In genomic region chr4:53490965-53491622, GRCh38 we compare ENCODE assay signal across 8 cellular contexts.
DNase-seq lines count a peak whose midpoint lies in the region; ATAC-seq and TF ChIP-seq lines count a peak whose summit lies in the region.

No MANE protein-coding gene starts in this region.

- H3K4me3 Mint-ChIP-seq in mesothelial cell of epicardium: no peak overlapping the region
- no peak overlapping the region for H3K4me3 Mint-ChIP-seq in activated T-helper 1 cell treated with anti-CD3 and anti-CD28 coated beads, Interleukin-12 subunit alpha, Interleukin-12 subunit beta, Interleukin-2, Interleukin-4 antibody, amounts not matched to agents 30 ng/mL and 10 ng/mL and 1 ng/mL, durations not matched to agents 14 hours and 24 hours and 36 hours

- peak overlapping the region; percentile 84 for H3K27ac Mint-ChIP-seq in mesothelial cell of epicardium
- H3K27ac Mint-ChIP-seq in activated T-helper 1 cell treated with anti-CD3 and anti-CD28 coated beads, Interleukin-12 subunit alpha, Interleukin-12 subunit beta, Interleukin-2, Interleukin-4 antibody, amounts not matched to agents 30 ng/mL and 10 ng/mL and 1 ng/mL, durations not matched to agents 14 hours and 24 hours and 36 hours: no peak overlapping the region

- H3K9me3 ChIP-seq in NT2/D1 (ENCODE audit: insufficient read depth, low read length): no peaks in the 10 kb centered on the region

- peaks cover 7% of the 10 kb centered on the region for H3K4me1 Mint-ChIP-seq in mesothelial cell of epicardium
- no peaks in the 10 kb centered on the region for H3K4me1 Mint-ChIP-seq in activated T-helper 1 cell treated with anti-CD3 and anti-CD28 coated beads, Interleukin-12 subunit alpha, Interleukin-12 subunit beta, Interleukin-2, Interleukin-4 antibody, amounts not matched to agents 30 ng/mL and 10 ng/mL and 1 ng/mL, durations not matched to agents 14 hours and 24 hours and 36 hours (ENCODE audit: low read depth)

- H3K27me3 ChIP-seq in NT2/D1 (ENCODE audit: insufficient read depth, insufficient read length): no peaks in the 10 kb centered on the region

- H3K9ac ChIP-seq in NT2/D1 (ENCODE audit: insufficient read length, low read depth): no peak overlapping the region

- peaks cover 19% of the 10 kb centered on the region for H3K36me3 Mint-ChIP-seq in mesothelial cell of epicardium
- no peaks in the 10 kb centered on the region for H3K36me3 Mint-ChIP-seq in activated T-helper 1 cell treated with anti-CD3 and anti-CD28 coated beads, Interleukin-12 subunit alpha, Interleukin-12 subunit beta, Interleukin-2, Interleukin-4 antibody, amounts not matched to agents 30 ng/mL and 10 ng/mL and 1 ng/mL, durations not matched to agents 14 hours and 24 hours and 36 hours (ENCODE audit: low read depth)

- no peaks in the 10 kb centered on the region for H3K9me3 Mint-ChIP-seq in mesothelial cell of epicardium
- no peaks in the 10 kb centered on the region for H3K9me3 Mint-ChIP-seq in activated T-helper 1 cell treated with anti-CD3 and anti-CD28 coated beads, Interleukin-12 subunit alpha, Interleukin-12 subunit beta, Interleukin-2, Interleukin-4 antibody, amounts not matched to agents 30 ng/mL and 10 ng/mL and 1 ng/mL, durations not matched to agents 14 hours and 24 hours and 36 hours

- peak; percentile 98 for DNase-seq in AG10803 (ENCODE audit: low read depth)
- DNase-seq in NT2/D1 (ENCODE audit: low read depth, low spot score): peak; percentile 8
- peak; percentile 83 for DNase-seq in dermis blood vessel endothelial cell
- no peak for DNase-seq in mesothelial cell of epicardium (ENCODE audit: low spot score in 2 of 2, unreplicated experiment in 2 of 2)
- no peak for DNase-seq in stimulated activated CD4-positive, alpha-beta T cell treated with anti-CD3 and anti-CD28 coated beads, Interleukin-2, amount 100 ng/mL, for 24 hours
- DNase-seq in activated T-helper 1 cell treated with anti-CD3 and anti-CD28 coated beads, Interleukin-12 subunit alpha, Interleukin-12 subunit beta, Interleukin-2, Interleukin-4 antibody, amounts not matched to agents 30 ng/mL and 10 ng/mL and 1 ng/mL, durations not matched to agents 14 hours and 24 hours and 36 hours (ENCODE audit: low spot score): no peak
- DNase-seq in OCI-M2 (lab: John Stamatoyannopoulos, UW; ENCODE audit: unreplicated experiment): no peak

- no peaks in the 10 kb centered on the region for H3K27me3 Mint-ChIP-seq in mesothelial cell of epicardium (ENCODE audit: low read depth)
- H3K27me3 Mint-ChIP-seq in activated T-helper 1 cell treated with anti-CD3 and anti-CD28 coated beads, Interleukin-12 subunit alpha, Interleukin-12 subunit beta, Interleukin-2, Interleukin-4 antibody, amounts not matched to agents 30 ng/mL and 10 ng/mL and 1 ng/mL, durations not matched to agents 14 hours and 24 hours and 36 hours (ENCODE audit: insufficient read depth): peaks cover 14% of the 10 kb centered on the region

- no peak overlapping the region for H3K4me3 ChIP-seq in AG10803 (ENCODE audit: low read length)
- H3K4me3 ChIP-seq in NT2/D1 (ENCODE audit: insufficient read length, low read depth): no peak overlapping the region

- H3K4me1 ChIP-seq in NT2/D1 (ENCODE audit: insufficient read depth, insufficient read length): no peaks in the 10 kb centered on the region

- ATAC-seq in GM19468 (IDR thresholded peaks at IDR 0.05; ENCODE audit: extremely low read depth, unreplicated experiment): peak; percentile 68

- intact Hi-C loops in activated T-helper 1 cell treated with anti-CD3 and anti-CD28 coated beads, Interleukin-12 subunit alpha, Interleukin-12 subunit beta, Interleukin-2, Interleukin-4 antibody, amounts not matched to agents 30 ng/mL and 10 ng/mL and 1 ng/mL, durations not matched to agents 14 hours and 24 hours and 36 hours (cut with micrococcal nuclease): no loop called here

- peak; percentile 87 for TF ChIP-seq CTCF in AG10803 (conservative IDR thresholded peaks at IDR 0.05; ENCODE audit: low read length)
- TF ChIP-seq CTCF in mesothelial cell of epicardium (IDR thresholded peaks at IDR 0.05; ENCODE audit: unreplicated experiment): peak; percentile 62

- no peaks in the 10 kb centered on the region for H3K36me3 ChIP-seq in NT2/D1 (ENCODE audit: insufficient read depth, insufficient read length, low read length)

Comparison
In these comparisons a context has a peak if more than half of its experiments do, and no peak if none do; other contexts are left out.
1. DNase-seq: peak in AG10803 (single experiment), NT2/D1 (single experiment) and dermis blood vessel endothelial cell (single experiment); none in mesothelial cell of epicardium (0 of 2), stimulated activated CD4-positive, alpha-beta T cell treated with anti-CD3 and anti-CD28 coated beads, Interleukin-2, amount 100 ng/mL, for 24 hours (0 of 2), activated T-helper 1 cell treated with anti-CD3 and anti-CD28 coated beads, Interleukin-12 subunit alpha, Interleukin-12 subunit beta, Interleukin-2, Interleukin-4 antibody, amounts not matched to agents 30 ng/mL and 10 ng/mL and 1 ng/mL, durations not matched to agents 14 hours and 24 hours and 36 hours (single experiment) and OCI-M2 (single experiment).